Comparison of ENCODE assay signal across 9 cellular contexts in the genomic region with DNA sequence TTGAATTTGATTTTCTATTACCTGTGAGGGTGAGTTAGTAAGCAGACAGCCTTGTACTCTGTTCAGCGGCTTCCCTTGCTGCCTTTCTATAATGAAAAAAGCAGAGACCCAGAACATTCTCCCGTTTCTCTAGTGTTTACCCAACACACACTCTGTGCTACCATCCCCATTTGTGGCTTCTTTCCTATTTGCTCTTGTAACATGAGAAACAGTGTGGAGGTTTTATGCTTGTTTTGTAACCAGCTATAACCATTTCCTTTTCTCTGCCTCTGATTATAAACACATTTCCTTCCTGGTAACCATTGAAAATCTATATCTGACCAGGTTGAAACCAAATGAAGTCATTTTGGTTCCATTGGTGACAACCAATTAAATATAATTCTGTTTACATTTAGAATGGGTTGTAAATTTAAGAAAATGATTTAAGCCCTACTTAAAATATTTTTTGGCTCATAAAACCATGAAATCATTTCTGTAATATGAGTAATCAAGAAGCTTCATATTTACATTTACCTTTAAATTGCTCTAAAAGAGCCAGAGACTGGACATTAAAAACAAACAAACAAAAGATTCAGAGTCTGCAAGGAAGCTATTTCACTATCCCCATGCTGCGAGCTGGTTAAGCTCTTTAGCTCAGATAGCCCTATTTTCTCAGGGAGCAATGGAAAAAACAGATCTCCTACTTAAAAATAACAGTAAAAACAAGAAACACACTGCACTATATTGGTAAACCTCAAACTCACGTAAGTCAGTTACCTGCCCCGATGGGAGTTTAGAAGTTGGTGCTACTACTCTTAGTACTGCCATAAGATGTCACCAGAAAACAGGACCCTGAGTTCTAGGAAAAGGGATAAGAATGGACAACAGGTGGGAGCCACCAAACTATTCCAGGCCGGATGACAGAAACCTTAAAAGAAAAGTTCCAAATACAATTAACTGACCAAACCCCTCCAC.
A peak's percentile ranks its signal among the peaks of the same experiment; 100 is the strongest.
DNase-seq lines count a peak whose midpoint lies in the region; ATAC-seq and TF ChIP-seq lines count a peak whose summit lies in the region.
"Had no signal": no experiment of that assay in that cellular context is flagged by ENCODE, and none has a peak within 500 bp of the region (broad histone marks: within the 10 kb centered on the region; RNA-seq: fewer than 3 reads in every experiment).

No MANE protein-coding gene starts in this region.

- H3K9me3 Mint-ChIP-seq in activated CD8-positive, alpha-beta memory T cell treated with anti-CD3 and anti-CD28 coated beads, Interleukin-2, amount 10 ng/mL, durations not matched to agents 7 days and 5 days (ENCODE audit: low read depth) = no peaks in the 10 kb centered on the region
- no peaks in the 10 kb centered on the region for H3K9me3 Mint-ChIP-seq in endothelial cell (ENCODE audit: unreplicated experiment)
- H3K9me3 Mint-ChIP-seq in stimulated activated memory B cell treated with anti-CD40 and anti-IgM and Interleukin-4, amounts not matched to agents 10 μg/mL and 1 μg/mL and 100 μg/mL, for 72 hours = no peaks in the 10 kb centered on the region

- no peak for TF ChIP-seq CTCF in endothelial cell (IDR thresholded peaks at IDR 0.05; ENCODE audit: unreplicated experiment)

- peak overlapping the region; percentile 54 for H3K27ac Mint-ChIP-seq in activated CD8-positive, alpha-beta memory T cell treated with anti-CD3 and anti-CD28 coated beads, Interleukin-2, amount 10 ng/mL, durations not matched to agents 7 days and 5 days
- peak overlapping the region; percentile 51 for H3K27ac Mint-ChIP-seq in endothelial cell (ENCODE audit: unreplicated experiment)
- H3K27ac Mint-ChIP-seq in stimulated activated memory B cell treated with anti-CD40 and anti-IgM and Interleukin-4, amounts not matched to agents 10 μg/mL and 1 μg/mL and 100 μg/mL, for 72 hours = peak overlapping the region; percentile 94

- ATAC-seq in activated CD8-positive, alpha-beta memory T cell treated with anti-CD3 and anti-CD28 coated beads, Interleukin-2, amount 10 ng/mL, durations not matched to agents 7 days and 5 days = peak; percentile 72
- no peak for ATAC-seq in stimulated activated memory B cell treated with anti-CD40 and anti-IgM and Interleukin-4, amounts not matched to agents 10 μg/mL and 1 μg/mL and 100 μg/mL, for 72 hours
- no peak for ATAC-seq in HG03520 (IDR thresholded peaks at IDR 0.05; ENCODE audit: unreplicated experiment)

- peaks cover 21% of the 10 kb centered on the region for H3K4me1 Mint-ChIP-seq in activated CD8-positive, alpha-beta memory T cell treated with anti-CD3 and anti-CD28 coated beads, Interleukin-2, amount 10 ng/mL, durations not matched to agents 7 days and 5 days
- peaks cover 27% of the 10 kb centered on the region for H3K4me1 Mint-ChIP-seq in endothelial cell (ENCODE audit: unreplicated experiment)
- H3K4me1 Mint-ChIP-seq in stimulated activated memory B cell treated with anti-CD40 and anti-IgM and Interleukin-4, amounts not matched to agents 10 μg/mL and 1 μg/mL and 100 μg/mL, for 72 hours = peaks cover 56% of the 10 kb centered on the region

- no peaks in the 10 kb centered on the region for H3K9me3 ChIP-seq in HAP-1

- no peak overlapping the region for H3K4me3 ChIP-seq in HAP-1

- CTCF ChIA-PET in activated CD8-positive, alpha-beta memory T cell treated with anti-CD3 and anti-CD28 coated beads, Interleukin-2, amount 10 ng/mL, durations not matched to agents 7 days and 5 days (lab: Charles Lee) = interaction anchor here (2.2 kb wide), 1 partner anchor 37 kb away, joined by 7 read pairs; no protein-coding TSS in a partner anchor

- H3K36me3 Mint-ChIP-seq in activated CD8-positive, alpha-beta memory T cell treated with anti-CD3 and anti-CD28 coated beads, Interleukin-2, amount 10 ng/mL, durations not matched to agents 7 days and 5 days = no peaks in the 10 kb centered on the region
- no peaks in the 10 kb centered on the region for H3K36me3 Mint-ChIP-seq in endothelial cell (ENCODE audit: low read depth, unreplicated experiment)
- H3K36me3 Mint-ChIP-seq in stimulated activated memory B cell treated with anti-CD40 and anti-IgM and Interleukin-4, amounts not matched to agents 10 μg/mL and 1 μg/mL and 100 μg/mL, for 72 hours = no peaks in the 10 kb centered on the region

- in situ Hi-C loops in HAP-1 (cut with MboI; ENCODE audit: low sequenced_read_pairs) = no loop called here

- no peaks in the 10 kb centered on the region for H3K27me3 Mint-ChIP-seq in activated CD8-positive, alpha-beta memory T cell treated with anti-CD3 and anti-CD28 coated beads, Interleukin-2, amount 10 ng/mL, durations not matched to agents 7 days and 5 days
- peaks cover 1% of the 10 kb centered on the region for H3K27me3 Mint-ChIP-seq in endothelial cell (ENCODE audit: unreplicated experiment)
- H3K27me3 Mint-ChIP-seq in stimulated activated memory B cell treated with anti-CD40 and anti-IgM and Interleukin-4, amounts not matched to agents 10 μg/mL and 1 μg/mL and 100 μg/mL, for 72 hours = no peaks in the 10 kb centered on the region

- H3K4me1 ChIP-seq in HAP-1 = no peaks in the 10 kb centered on the region

- no peaks in the 10 kb centered on the region for H3K27me3 ChIP-seq in HAP-1 (ENCODE audit: low read depth)

- no peaks in the 10 kb centered on the region for H3K36me3 ChIP-seq in HAP-1 (replicated peaks)

- no peak for DNase-seq in activated CD8-positive, alpha-beta memory T cell treated with anti-CD3 and anti-CD28 coated beads, Interleukin-2, amount 10 ng/mL, durations not matched to agents 7 days and 5 days
- DNase-seq in activated CD8-positive, alpha-beta memory T cell treated with anti-CD3 and anti-CD28 coated beads, Interleukin-2, amount 50 U/mL, for 4 hours = no peak
- DNase-seq in NCI-H2107 (lab: John Stamatoyannopoulos, UW) (peak; percentile 80), endothelial cell (ENCODE audit: low spot score) (no peak), EL (no peak), HAP-1 (ENCODE audit: low spot score in 2 of 2) (no peak)
- DNase-seq: DND-41 had no signal

- no peak overlapping the region for H3K4me3 Mint-ChIP-seq in activated CD8-positive, alpha-beta memory T cell treated with anti-CD3 and anti-CD28 coated beads, Interleukin-2, amount 10 ng/mL, durations not matched to agents 7 days and 5 days
- no peak overlapping the region for H3K4me3 Mint-ChIP-seq in endothelial cell (ENCODE audit: unreplicated experiment)
- H3K4me3 Mint-ChIP-seq in stimulated activated memory B cell treated with anti-CD40 and anti-IgM and Interleukin-4, amounts not matched to agents 10 μg/mL and 1 μg/mL and 100 μg/mL, for 72 hours = peak overlapping the region; percentile 19
